In the genomic region with DNA sequence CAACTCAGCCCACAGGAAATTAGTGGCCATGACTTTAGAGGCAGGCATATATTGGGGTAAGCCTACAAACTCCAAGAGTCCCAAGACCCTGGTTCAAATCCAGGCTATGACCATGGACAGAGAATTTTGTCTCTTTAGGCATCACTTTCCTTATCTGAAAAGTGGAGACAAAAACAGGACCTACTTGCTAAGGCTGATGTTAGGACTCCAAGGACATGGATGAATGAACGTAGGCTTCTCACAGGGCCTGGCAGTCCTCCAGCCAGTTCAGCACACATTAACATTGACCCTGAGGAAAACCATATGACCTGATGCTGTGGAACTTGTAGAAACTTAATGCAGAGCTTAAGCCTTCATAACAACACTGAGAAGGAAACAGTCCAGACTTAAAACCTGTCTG, we compare ENCODE assay signal across 12 cellular contexts. TPM values are rescaled to one million over a fixed set of nuclear protein-coding genes. Genes with fewer than 3 reads are reported as not detected.
DNase-seq lines count a peak whose midpoint lies in the region; TF ChIP-seq lines count a peak whose summit lies in the region.
"Had no signal": no experiment of that assay in that cellular context is flagged by ENCODE, and none has a peak within 500 bp of the region (broad histone marks: within the 10 kb centered on the region; RNA-seq: fewer than 3 reads in every experiment).

No MANE protein-coding gene starts in this region.

- H3K4me3 ChIP-seq in AG04449 (ENCODE audit: low read depth, low read length) (peak overlapping the region; percentile 87), HUES6 (ENCODE audit: low read depth, low read length) (peak overlapping the region; percentile 79), cardiac fibroblast (replicated peaks in 1 of 2; ENCODE audit: low read depth in 2 of 2, low read length in 2 of 2) (peak overlapping the region; percentile 77 to 82), mesenchymal stem cell (ENCODE audit: insufficient read depth in 1 of 2, low read depth in 1 of 2, low read length in 2 of 2) (peak overlapping the region in 1 of 2 experiments; percentile 97)

- H3K9ac ChIP-seq in HUES6 (ENCODE audit: low read length), result peak overlapping the region; percentile 71
- H3K9ac ChIP-seq in mesenchymal stem cell (ENCODE audit: low read length), result peak overlapping the region; percentile 95

- H2AFZ ChIP-seq in mesenchymal stem cell (ENCODE audit: low read depth, low read length), result no peak overlapping the region

- H3K4me1 ChIP-seq in HUES6 (ENCODE audit: control insufficient read depth, insufficient read depth, low read length) (peaks cover 15% of the 10 kb centered on the region), mesenchymal stem cell (ENCODE audit: control insufficient read depth, insufficient read depth, low read depth, low read length) (peaks cover 47% of the 10 kb centered on the region)

- H2BK5ac ChIP-seq in mesenchymal stem cell (ENCODE audit: low read depth, low read length, poor library complexity, severe bottlenecking), result peak overlapping the region; percentile 69

- H4K91ac ChIP-seq in mesenchymal stem cell (ENCODE audit: low read length), result no peak overlapping the region

- H3K18ac ChIP-seq in mesenchymal stem cell (ENCODE audit: low read depth in 1 of 2, low read length in 2 of 2), result peak overlapping the region in 1 of 2 experiments; percentile 87

- peaks cover 26% of the 10 kb centered on the region for H3K79me1 ChIP-seq in mesenchymal stem cell (replicated peaks; ENCODE audit: low read length, poor library complexity, severe bottlenecking)

- peaks cover 25% of the 10 kb centered on the region for H3K36me3 ChIP-seq in HUES6 (ENCODE audit: control insufficient read depth, insufficient read depth, low read length)
- H3K36me3 ChIP-seq in mesenchymal stem cell (ENCODE audit: control insufficient read depth in 1 of 2, insufficient read depth in 2 of 2, low read depth in 1 of 2, low read length in 2 of 2), result peaks cover 29 to 35% of the 10 kb centered on the region in 2 experiments
- H3K36me3 ChIP-seq: upper lobe of left lung had no signal

- H3K27ac ChIP-seq in HUES6 (ENCODE audit: low read depth, low read length), result no peak overlapping the region
- H3K27ac ChIP-seq in mesenchymal stem cell (ENCODE audit: low read length, poor library complexity, severe bottlenecking), result peak overlapping the region; percentile 94

- POLR2A ChIA-PET in AG04449 (lab: Yijun Ruan, JAX), result no interaction called here

- CTCF ChIA-PET in AG04449 (lab: Yijun Ruan, JAX), result interaction anchor here (1.2 to 1.9 kb wide), 4 partner anchors 11 to 77 kb away, joined by 4 to 8 read pairs (median 6); no protein-coding TSS in a partner anchor

- H2AK5ac ChIP-seq in mesenchymal stem cell (ENCODE audit: low read length, severe bottlenecking), result peak overlapping the region; percentile 97

- H3K4ac ChIP-seq in mesenchymal stem cell (ENCODE audit: low read depth in 1 of 2, low read length in 2 of 2), result no peak overlapping the region

- H3K27me3 ChIP-seq in HUES6 (ENCODE audit: control insufficient read depth, insufficient read depth, low read length), result peaks cover 11% of the 10 kb centered on the region
- no peaks in the 10 kb centered on the region for H3K27me3 ChIP-seq in mesenchymal stem cell (ENCODE audit: control insufficient read depth in 1 of 2, insufficient read depth in 1 of 2, low read length in 2 of 2)

- H3K14ac ChIP-seq in mesenchymal stem cell (ENCODE audit: low read length in 2 of 2), result peak overlapping the region in 1 of 2 experiments; percentile 31

- H2BK15ac ChIP-seq in mesenchymal stem cell (ENCODE audit: low read depth, poor library complexity, severe bottlenecking), result peak overlapping the region; percentile 84

- no peak for TF ChIP-seq CTCF in AG04449 (IDR thresholded peaks at IDR 0.05; ENCODE audit: insufficient read depth, low read length, missing control alignments)
- TF ChIP-seq CTCF in cardiac fibroblast (IDR thresholded peaks at IDR 0.05; ENCODE audit: low read depth, low read length), result no peak

- H2BK120ac ChIP-seq in mesenchymal stem cell (ENCODE audit: low read depth, low read length), result no peak overlapping the region

- peak overlapping the region; percentile 84 for H3K4me2 ChIP-seq in mesenchymal stem cell (ENCODE audit: low read length, poor library complexity, severe bottlenecking)

- peak overlapping the region in 1 of 2 experiments; percentile 91 for H3K23ac ChIP-seq in mesenchymal stem cell (ENCODE audit: low read length in 2 of 2)

- H3K9me3 ChIP-seq in HUES6 (ENCODE audit: control insufficient read depth, insufficient read depth, low read depth, low read length) (no peaks in the 10 kb centered on the region), mesenchymal stem cell (ENCODE audit: control insufficient read depth, low read length) (no peaks in the 10 kb centered on the region)
- H3K9me3 ChIP-seq: upper lobe of left lung had no signal

- peak overlapping the region in 1 of 2 experiments; percentile 75 for H2BK12ac ChIP-seq in mesenchymal stem cell (ENCODE audit: low read length in 2 of 2)

- WGBS in mesenchymal stem cell, result 9% methylated on average over 1 of the region's 1 CpG

- no peak overlapping the region for H4K8ac ChIP-seq in mesenchymal stem cell (ENCODE audit: low read length)

- DNase-seq in AG04449 (ENCODE audit: low read depth, low spot score), result no peak
- peak; percentile 31 to 49 for DNase-seq in cardiac fibroblast (ENCODE audit: low read depth in 2 of 2)
- peak; percentile 62 for DNase-seq in mesenchymal stem cell
- no peak for DNase-seq in globus pallidus (ENCODE audit: low spot score)
- DNase-seq in iPS-NIHi7 (ENCODE audit: extremely low spot score), result no peak
- no peak for DNase-seq in NCI-H345 (lab: John Stamatoyannopoulos, UW)
- no peak for DNase-seq in NCI-H2171 (lab: John Stamatoyannopoulos, UW)
- DNase-seq: activated gamma-delta T cell treated with Interleukin-2 at 50 U/mL for 16 hours, immature natural killer cell, occipital lobe, upper lobe of left lung had no signal

RNA-seq across cellular contexts. Expression of a gene that starts 1.4 kb away (rescaled TPM):
- polyA plus RNA-seq in mesenchymal stem cell (2013, experiment 1 of 2), result 641 TPM
- 626 TPM for polyA plus RNA-seq in mesenchymal stem cell (2013, experiment 2 of 2)

RNA-seq across cellular contexts. Expression of a gene that starts 2.4 kb away (rescaled TPM):
- 63.6 TPM for polyA plus RNA-seq in mesenchymal stem cell (2013, experiment 1 of 2)
- 62.2 TPM for polyA plus RNA-seq in mesenchymal stem cell (2013, experiment 2 of 2)

RNA-seq across cellular contexts. Expression of a gene that starts 21.8 kb away (rescaled TPM):
- 50.3 TPM for polyA plus RNA-seq in mesenchymal stem cell (2013, experiment 1 of 2)
- polyA plus RNA-seq in mesenchymal stem cell (2013, experiment 2 of 2), result 50.3 TPM

RNA-seq across cellular contexts. Expression of a gene that starts 23.4 kb away (rescaled TPM):
- polyA plus RNA-seq in mesenchymal stem cell (2013, experiment 1 of 2), result not detected
- polyA plus RNA-seq in mesenchymal stem cell (2013, experiment 2 of 2), result 0.03 TPM

RNA-seq across cellular contexts. Expression of a gene that starts 27.7 kb away (rescaled TPM):
- polyA plus RNA-seq in mesenchymal stem cell (2013, experiment 1 of 2), result 146 TPM
- polyA plus RNA-seq in mesenchymal stem cell (2013, experiment 2 of 2), result 140 TPM

Comparison
In these comparisons a context has a peak if more than half of its experiments do, and no peak if none do; other contexts are left out.
1. DNase-seq: peak in cardiac fibroblast (2 of 2) and mesenchymal stem cell (single experiment); none in AG04449 (single experiment), globus pallidus (single experiment), iPS-NIHi7 (single experiment), NCI-H345 (single experiment) and NCI-H2171 (single experiment).